ENCODE assay signal across 10 cellular contexts in the genomic region with DNA sequence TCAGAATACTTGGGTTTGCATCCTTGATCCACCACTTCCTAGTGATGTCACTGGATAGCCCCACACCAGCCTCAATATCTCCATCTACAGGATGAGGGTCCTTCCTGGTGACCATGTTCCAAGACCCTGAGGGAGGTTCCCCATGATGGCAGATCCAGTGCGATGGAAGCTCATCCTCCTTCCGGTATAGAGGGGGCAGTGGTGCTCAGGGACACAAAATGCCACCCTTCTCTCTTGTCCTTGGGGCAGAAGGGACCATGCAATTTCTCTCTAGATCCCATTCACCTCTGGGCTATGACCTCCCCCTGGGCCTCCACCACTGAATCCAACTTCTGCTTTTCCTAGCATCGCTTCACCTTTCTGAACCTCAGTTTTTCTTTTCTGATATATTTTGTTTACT.
"Had no signal": no experiment of that assay in that cellular context is flagged by ENCODE, and none has a peak within 500 bp of the region (broad histone marks: within the 10 kb centered on the region; RNA-seq: fewer than 3 reads in every experiment).

No MANE protein-coding gene starts in this region.

- H3K27me3 Mint-ChIP-seq: activated CD8-positive, alpha-beta memory T cell treated with anti-CD3 and anti-CD28 coated beads, Interleukin-2, amount 10 ng/mL, durations not matched to agents 7 days and 5 days; memory B cell had no signal

- ATAC-seq: activated CD4-positive, CD25-positive, alpha-beta regulatory T cell treated with anti-CD3 and anti-CD28 coated beads, Interleukin-2, amount 50 U/mL, for 24 hours; activated CD8-positive, alpha-beta memory T cell treated with anti-CD3 and anti-CD28 coated beads, Interleukin-2, amount 10 ng/mL, durations not matched to agents 7 days and 5 days; activated T-cell treated with anti-CD3 and anti-CD28 coated beads, Interleukin-2, amount 50 U/mL, for 4 hours; foreskin keratinocyte had no signal

- H3K27ac ChIP-seq: breast epithelium, dorsolateral prefrontal cortex, foreskin keratinocyte, tibial nerve had no signal

- H3K27me3 ChIP-seq: breast epithelium, dorsolateral prefrontal cortex, foreskin keratinocyte, tibial nerve had no signal

- H3K36me3 ChIP-seq: breast epithelium, tibial nerve had no signal

- H3K4me1 ChIP-seq: breast epithelium, foreskin keratinocyte had no signal

- H3K36me3 Mint-ChIP-seq: activated CD8-positive, alpha-beta memory T cell treated with anti-CD3 and anti-CD28 coated beads, Interleukin-2, amount 10 ng/mL, durations not matched to agents 7 days and 5 days; memory B cell had no signal

- H3K4me3 Mint-ChIP-seq: activated CD8-positive, alpha-beta memory T cell treated with anti-CD3 and anti-CD28 coated beads, Interleukin-2, amount 10 ng/mL, durations not matched to agents 7 days and 5 days; activated T-cell treated with anti-CD3 and anti-CD28 coated beads, Interleukin-2, amount 50 U/mL, for 4 hours; memory B cell; nephron; T-helper 2 cell treated with Interferon-gamma antibody and Interleukin-4, amounts not matched to agents 5 μg/mL and 100 μg/mL, for 36 hours had no signal

- DNase-seq: activated CD8-positive, alpha-beta memory T cell treated with anti-CD3 and anti-CD28 coated beads, Interleukin-2, amount 10 ng/mL, durations not matched to agents 7 days and 5 days; activated T-cell treated with anti-CD3 and anti-CD28 coated beads, Interleukin-2, amount 50 U/mL, for 4 hours; dorsolateral prefrontal cortex; foreskin keratinocyte had no signal

- H3K9me3 ChIP-seq: breast epithelium, tibial nerve had no signal

- H3K4me3 ChIP-seq: breast epithelium, dorsolateral prefrontal cortex, tibial nerve had no signal

- H3K9me3 Mint-ChIP-seq: activated T-cell treated with anti-CD3 and anti-CD28 coated beads, Interleukin-2, amount 50 U/mL, for 4 hours; memory B cell; nephron; T-helper 2 cell treated with Interferon-gamma antibody and Interleukin-4, amounts not matched to agents 5 μg/mL and 100 μg/mL, for 36 hours had no signal

- H3K27ac Mint-ChIP-seq: activated CD8-positive, alpha-beta memory T cell treated with anti-CD3 and anti-CD28 coated beads, Interleukin-2, amount 10 ng/mL, durations not matched to agents 7 days and 5 days; memory B cell; nephron; T-helper 2 cell treated with Interferon-gamma antibody and Interleukin-4, amounts not matched to agents 5 μg/mL and 100 μg/mL, for 36 hours had no signal
